Comparison of ENCODE assay signal across 1 cellular context in the genomic region with DNA sequence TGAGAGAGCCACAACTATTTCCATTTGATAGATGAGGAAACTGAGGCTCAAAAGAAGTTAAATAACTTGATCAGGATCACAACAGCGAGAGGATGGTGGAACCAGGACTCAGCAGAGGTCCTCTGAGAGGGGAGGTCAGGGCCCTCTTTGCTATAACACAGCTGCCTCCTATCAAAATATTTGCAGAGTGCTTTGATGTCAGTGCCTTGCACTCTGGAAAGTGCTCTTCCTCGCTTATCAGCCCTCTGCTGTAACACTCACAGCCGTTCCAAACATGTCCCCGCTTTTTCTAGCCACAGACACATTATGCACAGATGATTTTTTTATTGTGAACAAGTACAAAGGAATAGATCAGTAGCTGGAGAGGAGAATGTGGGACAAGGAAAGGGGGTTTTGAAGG.
TF ChIP-seq lines count a peak whose summit lies in the region.

No MANE protein-coding gene starts in this region.

TF ChIP-seq in HepG2, 621 proteins besides CTCF, POLR2A, EP300 and RAD21 (continued from another document and continues in another):
- no peak for TF ChIP-seq U2AF1 (optimal IDR thresholded peaks at IDR 0.05; ENCODE audit: low read depth, low read length)
- TF ChIP-seq CENPT (CRISPR knock-in tag; IDR thresholded peaks at IDR 0.05; ENCODE audit: low read depth) = no peak
- TF ChIP-seq KMT2B (CRISPR knock-in tag; IDR thresholded peaks at IDR 0.05) = no peak
- no peak for TF ChIP-seq ZNF639 (CRISPR knock-in tag; conservative IDR thresholded peaks at IDR 0.05)
- peak; percentile 56; the same call in 1 of the 2 replicates for TF ChIP-seq RXRB (CRISPR knock-in tag; IDR thresholded peaks at IDR 0.05; ENCODE audit: borderline replicate concordance)
- no peak; the same call in 1 of the 2 replicates for TF ChIP-seq THAP11 (CRISPR knock-in tag; IDR thresholded peaks at IDR 0.05)
- TF ChIP-seq, protein P1, sequence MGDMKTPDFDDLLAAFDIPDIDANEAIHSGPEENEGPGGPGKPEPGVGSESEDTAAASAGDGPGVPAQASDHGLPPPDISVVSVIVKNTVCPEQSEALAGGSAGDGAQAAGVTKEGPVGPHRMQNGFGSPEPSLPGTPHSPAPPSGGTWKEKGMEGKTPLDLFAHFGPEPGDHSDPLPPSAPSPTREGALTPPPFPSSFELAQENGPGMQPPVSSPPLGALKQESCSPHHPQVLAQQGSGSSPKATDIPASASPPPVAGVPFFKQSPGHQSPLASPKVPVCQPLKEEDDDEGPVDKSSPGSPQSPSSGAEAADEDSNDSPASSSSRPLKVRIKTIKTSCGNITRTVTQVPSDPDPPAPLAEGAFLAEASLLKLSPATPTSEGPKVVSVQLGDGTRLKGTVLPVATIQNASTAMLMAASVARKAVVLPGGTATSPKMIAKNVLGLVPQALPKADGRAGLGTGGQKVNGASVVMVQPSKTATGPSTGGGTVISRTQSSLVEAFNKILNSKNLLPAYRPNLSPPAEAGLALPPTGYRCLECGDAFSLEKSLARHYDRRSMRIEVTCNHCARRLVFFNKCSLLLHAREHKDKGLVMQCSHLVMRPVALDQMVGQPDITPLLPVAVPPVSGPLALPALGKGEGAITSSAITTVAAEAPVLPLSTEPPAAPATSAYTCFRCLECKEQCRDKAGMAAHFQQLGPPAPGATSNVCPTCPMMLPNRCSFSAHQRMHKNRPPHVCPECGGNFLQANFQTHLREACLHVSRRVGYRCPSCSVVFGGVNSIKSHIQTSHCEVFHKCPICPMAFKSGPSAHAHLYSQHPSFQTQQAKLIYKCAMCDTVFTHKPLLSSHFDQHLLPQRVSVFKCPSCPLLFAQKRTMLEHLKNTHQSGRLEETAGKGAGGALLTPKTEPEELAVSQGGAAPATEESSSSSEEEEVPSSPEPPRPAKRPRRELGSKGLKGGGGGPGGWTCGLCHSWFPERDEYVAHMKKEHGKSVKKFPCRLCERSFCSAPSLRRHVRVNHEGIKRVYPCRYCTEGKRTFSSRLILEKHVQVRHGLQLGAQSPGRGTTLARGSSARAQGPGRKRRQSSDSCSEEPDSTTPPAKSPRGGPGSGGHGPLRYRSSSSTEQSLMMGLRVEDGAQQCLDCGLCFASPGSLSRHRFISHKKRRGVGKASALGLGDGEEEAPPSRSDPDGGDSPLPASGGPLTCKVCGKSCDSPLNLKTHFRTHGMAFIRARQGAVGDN (CRISPR knock-in tag; IDR thresholded peaks at IDR 0.05) = no peak
- no peak for TF ChIP-seq SYNCRIP (IDR thresholded peaks at IDR 0.05; ENCODE audit: insufficient read depth, low read depth, low read length)
- peak; percentile 99 for TF ChIP-seq ZNF816 (CRISPR knock-in tag; IDR thresholded peaks at IDR 0.05; ENCODE audit: borderline replicate concordance)
- no peak for TF ChIP-seq MAFG (CRISPR knock-in tag; IDR thresholded peaks at IDR 0.05)
- TF ChIP-seq, protein P2, sequence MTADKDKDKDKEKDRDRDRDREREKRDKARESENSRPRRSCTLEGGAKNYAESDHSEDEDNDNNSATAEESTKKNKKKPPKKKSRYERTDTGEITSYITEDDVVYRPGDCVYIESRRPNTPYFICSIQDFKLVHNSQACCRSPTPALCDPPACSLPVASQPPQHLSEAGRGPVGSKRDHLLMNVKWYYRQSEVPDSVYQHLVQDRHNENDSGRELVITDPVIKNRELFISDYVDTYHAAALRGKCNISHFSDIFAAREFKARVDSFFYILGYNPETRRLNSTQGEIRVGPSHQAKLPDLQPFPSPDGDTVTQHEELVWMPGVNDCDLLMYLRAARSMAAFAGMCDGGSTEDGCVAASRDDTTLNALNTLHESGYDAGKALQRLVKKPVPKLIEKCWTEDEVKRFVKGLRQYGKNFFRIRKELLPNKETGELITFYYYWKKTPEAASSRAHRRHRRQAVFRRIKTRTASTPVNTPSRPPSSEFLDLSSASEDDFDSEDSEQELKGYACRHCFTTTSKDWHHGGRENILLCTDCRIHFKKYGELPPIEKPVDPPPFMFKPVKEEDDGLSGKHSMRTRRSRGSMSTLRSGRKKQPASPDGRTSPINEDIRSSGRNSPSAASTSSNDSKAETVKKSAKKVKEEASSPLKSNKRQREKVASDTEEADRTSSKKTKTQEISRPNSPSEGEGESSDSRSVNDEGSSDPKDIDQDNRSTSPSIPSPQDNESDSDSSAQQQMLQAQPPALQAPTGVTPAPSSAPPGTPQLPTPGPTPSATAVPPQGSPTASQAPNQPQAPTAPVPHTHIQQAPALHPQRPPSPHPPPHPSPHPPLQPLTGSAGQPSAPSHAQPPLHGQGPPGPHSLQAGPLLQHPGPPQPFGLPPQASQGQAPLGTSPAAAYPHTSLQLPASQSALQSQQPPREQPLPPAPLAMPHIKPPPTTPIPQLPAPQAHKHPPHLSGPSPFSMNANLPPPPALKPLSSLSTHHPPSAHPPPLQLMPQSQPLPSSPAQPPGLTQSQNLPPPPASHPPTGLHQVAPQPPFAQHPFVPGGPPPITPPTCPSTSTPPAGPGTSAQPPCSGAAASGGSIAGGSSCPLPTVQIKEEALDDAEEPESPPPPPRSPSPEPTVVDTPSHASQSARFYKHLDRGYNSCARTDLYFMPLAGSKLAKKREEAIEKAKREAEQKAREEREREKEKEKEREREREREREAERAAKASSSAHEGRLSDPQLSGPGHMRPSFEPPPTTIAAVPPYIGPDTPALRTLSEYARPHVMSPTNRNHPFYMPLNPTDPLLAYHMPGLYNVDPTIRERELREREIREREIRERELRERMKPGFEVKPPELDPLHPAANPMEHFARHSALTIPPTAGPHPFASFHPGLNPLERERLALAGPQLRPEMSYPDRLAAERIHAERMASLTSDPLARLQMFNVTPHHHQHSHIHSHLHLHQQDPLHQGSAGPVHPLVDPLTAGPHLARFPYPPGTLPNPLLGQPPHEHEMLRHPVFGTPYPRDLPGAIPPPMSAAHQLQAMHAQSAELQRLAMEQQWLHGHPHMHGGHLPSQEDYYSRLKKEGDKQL (CRISPR knock-in tag; IDR thresholded peaks at IDR 0.05; ENCODE audit: low read depth) = peak; percentile 48; the same call in 1 of the 2 replicates
- TF ChIP-seq GATAD1 (CRISPR knock-in tag; IDR thresholded peaks at IDR 0.05) = no peak
- no peak for TF ChIP-seq ZNF180 (CRISPR knock-in tag; IDR thresholded peaks at IDR 0.05; ENCODE audit: borderline replicate concordance, low read depth)
- TF ChIP-seq, protein P3, sequence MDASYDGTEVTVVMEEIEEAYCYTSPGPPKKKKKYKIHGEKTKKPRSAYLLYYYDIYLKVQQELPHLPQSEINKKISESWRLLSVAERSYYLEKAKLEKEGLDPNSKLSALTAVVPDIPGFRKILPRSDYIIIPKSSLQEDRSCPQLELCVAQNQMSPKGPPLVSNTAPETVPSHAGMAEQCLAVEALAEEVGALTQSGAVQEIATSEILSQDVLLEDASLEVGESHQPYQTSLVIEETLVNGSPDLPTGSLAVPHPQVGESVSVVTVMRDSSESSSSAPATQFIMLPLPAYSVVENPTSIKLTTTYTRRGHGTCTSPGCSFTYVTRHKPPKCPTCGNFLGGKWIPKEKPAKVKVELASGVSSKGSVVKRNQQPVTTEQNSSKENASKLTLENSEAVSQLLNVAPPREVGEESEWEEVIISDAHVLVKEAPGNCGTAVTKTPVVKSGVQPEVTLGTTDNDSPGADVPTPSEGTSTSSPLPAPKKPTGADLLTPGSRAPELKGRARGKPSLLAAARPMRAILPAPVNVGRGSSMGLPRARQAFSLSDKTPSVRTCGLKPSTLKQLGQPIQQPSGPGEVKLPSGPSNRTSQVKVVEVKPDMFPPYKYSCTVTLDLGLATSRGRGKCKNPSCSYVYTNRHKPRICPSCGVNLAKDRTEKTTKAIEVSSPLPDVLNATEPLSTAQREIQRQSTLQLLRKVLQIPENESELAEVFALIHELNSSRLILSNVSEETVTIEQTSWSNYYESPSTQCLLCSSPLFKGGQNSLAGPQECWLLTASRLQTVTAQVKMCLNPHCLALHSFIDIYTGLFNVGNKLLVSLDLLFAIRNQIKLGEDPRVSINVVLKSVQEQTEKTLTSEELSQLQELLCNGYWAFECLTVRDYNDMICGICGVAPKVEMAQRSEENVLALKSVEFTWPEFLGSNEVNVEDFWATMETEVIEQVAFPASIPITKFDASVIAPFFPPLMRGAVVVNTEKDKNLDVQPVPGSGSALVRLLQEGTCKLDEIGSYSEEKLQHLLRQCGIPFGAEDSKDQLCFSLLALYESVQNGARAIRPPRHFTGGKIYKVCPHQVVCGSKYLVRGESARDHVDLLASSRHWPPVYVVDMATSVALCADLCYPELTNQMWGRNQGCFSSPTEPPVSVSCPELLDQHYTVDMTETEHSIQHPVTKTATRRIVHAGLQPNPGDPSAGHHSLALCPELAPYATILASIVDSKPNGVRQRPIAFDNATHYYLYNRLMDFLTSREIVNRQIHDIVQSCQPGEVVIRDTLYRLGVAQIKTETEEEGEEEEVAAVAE (CRISPR knock-in tag; IDR thresholded peaks at IDR 0.05; ENCODE audit: borderline replicate concordance) = no peak
- no peak; the same call in 1 of the 2 replicates for TF ChIP-seq GATAD2A (CRISPR knock-in tag; IDR thresholded peaks at IDR 0.05)
- TF ChIP-seq ZFYVE20 (CRISPR knock-in tag; IDR thresholded peaks at IDR 0.05; ENCODE audit: borderline replicate concordance, low read depth) = no peak
- peak; percentile 58 for TF ChIP-seq FOSL2 (CRISPR knock-in tag; IDR thresholded peaks at IDR 0.05)
- no peak for TF ChIP-seq GABPB1 (CRISPR knock-in tag; IDR thresholded peaks at IDR 0.05)
- no peak for TF ChIP-seq MYNN (CRISPR knock-in tag; IDR thresholded peaks at IDR 0.05; ENCODE audit: low read depth)
- TF ChIP-seq, protein P4, sequence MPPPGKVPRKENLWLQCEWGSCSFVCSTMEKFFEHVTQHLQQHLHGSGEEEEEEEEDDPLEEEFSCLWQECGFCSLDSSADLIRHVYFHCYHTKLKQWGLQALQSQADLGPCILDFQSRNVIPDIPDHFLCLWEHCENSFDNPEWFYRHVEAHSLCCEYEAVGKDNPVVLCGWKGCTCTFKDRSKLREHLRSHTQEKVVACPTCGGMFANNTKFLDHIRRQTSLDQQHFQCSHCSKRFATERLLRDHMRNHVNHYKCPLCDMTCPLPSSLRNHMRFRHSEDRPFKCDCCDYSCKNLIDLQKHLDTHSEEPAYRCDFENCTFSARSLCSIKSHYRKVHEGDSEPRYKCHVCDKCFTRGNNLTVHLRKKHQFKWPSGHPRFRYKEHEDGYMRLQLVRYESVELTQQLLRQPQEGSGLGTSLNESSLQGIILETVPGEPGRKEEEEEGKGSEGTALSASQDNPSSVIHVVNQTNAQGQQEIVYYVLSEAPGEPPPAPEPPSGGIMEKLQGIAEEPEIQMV (CRISPR knock-in tag; IDR thresholded peaks at IDR 0.05; ENCODE audit: low read depth) = no peak
- no peak for TF ChIP-seq POLR2AphosphoS5 (IDR thresholded peaks at IDR 0.05; ENCODE audit: low read depth, low read length)
- TF ChIP-seq ZNF513 (CRISPR knock-in tag; conservative IDR thresholded peaks at IDR 0.05) = no peak
- no peak for TF ChIP-seq PHF8 (CRISPR knock-in tag; IDR thresholded peaks at IDR 0.05)
- TF ChIP-seq HNF4A (CRISPR knock-in tag; IDR thresholded peaks at IDR 0.05) = peak; percentile 48; the same call in 1 of the 2 replicates
- no peak for TF ChIP-seq ZBTB33 (CRISPR knock-in tag; IDR thresholded peaks at IDR 0.05)
- TF ChIP-seq, protein P5, sequence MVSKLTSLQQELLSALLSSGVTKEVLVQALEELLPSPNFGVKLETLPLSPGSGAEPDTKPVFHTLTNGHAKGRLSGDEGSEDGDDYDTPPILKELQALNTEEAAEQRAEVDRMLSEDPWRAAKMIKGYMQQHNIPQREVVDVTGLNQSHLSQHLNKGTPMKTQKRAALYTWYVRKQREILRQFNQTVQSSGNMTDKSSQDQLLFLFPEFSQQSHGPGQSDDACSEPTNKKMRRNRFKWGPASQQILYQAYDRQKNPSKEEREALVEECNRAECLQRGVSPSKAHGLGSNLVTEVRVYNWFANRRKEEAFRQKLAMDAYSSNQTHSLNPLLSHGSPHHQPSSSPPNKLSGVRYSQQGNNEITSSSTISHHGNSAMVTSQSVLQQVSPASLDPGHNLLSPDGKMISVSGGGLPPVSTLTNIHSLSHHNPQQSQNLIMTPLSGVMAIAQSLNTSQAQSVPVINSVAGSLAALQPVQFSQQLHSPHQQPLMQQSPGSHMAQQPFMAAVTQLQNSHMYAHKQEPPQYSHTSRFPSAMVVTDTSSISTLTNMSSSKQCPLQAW (CRISPR knock-in tag; IDR thresholded peaks at IDR 0.05) = no peak
- no peak for TF ChIP-seq ESRRA (CRISPR knock-in tag; IDR thresholded peaks at IDR 0.05; ENCODE audit: low read depth)
- TF ChIP-seq XRCC5 (optimal IDR thresholded peaks at IDR 0.05; ENCODE audit: low read length) = no peak
- no peak for TF ChIP-seq MTF2 (CRISPR knock-in tag; IDR thresholded peaks at IDR 0.05; ENCODE audit: borderline replicate concordance)
- no peak for TF ChIP-seq ZNF530 (CRISPR knock-in tag; IDR thresholded peaks at IDR 0.05; ENCODE audit: low read depth)
- peak; percentile 38; the same call in 1 of the 2 replicates for TF ChIP-seq SAP130 (CRISPR knock-in tag; IDR thresholded peaks at IDR 0.05; ENCODE audit: low read depth)
- TF ChIP-seq ZNF331 (CRISPR knock-in tag; IDR thresholded peaks at IDR 0.05) = peak; percentile 54; the same call in 1 of the 2 replicates
- TF ChIP-seq ZSCAN29 (CRISPR knock-in tag; conservative IDR thresholded peaks at IDR 0.05) = 0 out of 2 replicates have a peak, but pooled peaks have one; percentile 35
- TF ChIP-seq REL (CRISPR knock-in tag; conservative IDR thresholded peaks at IDR 0.05) = no peak
- no peak for TF ChIP-seq SIN3B (IDR thresholded peaks at IDR 0.05; ENCODE audit: low read length)
